8 cellular contexts compared by ENCODE assay signal in the genomic region with DNA sequence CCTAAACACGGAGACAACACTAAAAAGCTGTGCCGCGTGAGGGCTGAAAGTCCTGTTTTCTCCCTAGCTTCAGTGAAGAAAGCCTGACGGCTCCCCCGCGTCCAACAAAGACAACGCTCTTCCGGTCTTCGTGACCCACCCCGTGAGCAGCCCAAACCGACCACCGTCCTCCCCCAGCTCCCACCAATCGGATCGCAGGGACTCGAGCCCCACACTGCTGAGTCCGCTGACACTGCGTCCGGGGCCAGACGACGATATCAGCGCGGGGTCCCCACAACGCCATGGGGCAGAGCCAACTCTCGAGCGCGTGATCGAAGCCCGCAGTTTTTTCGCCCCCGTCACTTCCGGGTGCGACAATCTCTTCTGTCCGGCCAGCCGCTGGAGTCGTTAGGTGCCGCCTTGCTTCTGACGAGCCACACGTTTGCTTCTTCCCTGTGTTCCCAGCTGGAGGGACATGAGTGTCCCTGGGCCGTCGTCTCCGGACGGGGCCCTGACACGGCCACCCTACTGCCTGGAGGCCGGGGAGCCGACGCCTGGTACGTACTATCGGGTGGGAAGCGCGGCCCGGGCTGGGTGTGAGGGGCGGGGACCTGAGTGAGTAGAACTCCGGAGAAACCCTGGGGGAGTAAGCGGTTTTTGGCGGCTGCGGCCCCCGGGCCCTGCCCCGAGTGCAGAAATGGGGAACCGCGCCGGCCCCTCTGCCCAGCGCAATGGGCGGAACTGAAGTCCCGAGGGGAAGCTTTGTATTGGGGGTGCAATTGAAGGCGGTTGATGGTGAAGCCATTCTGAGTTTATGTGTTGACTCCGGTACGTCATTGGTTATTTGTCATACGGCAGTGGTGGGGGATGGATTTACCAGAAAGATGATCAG. TPM values are rescaled to one million over a fixed set of nuclear protein-coding genes. Genes with fewer than 3 reads are reported as not detected.
DNase-seq lines count a peak whose midpoint lies in the region; ATAC-seq, FAIRE-seq and TF ChIP-seq lines count a peak whose summit lies in the region.

A gene with protein sequence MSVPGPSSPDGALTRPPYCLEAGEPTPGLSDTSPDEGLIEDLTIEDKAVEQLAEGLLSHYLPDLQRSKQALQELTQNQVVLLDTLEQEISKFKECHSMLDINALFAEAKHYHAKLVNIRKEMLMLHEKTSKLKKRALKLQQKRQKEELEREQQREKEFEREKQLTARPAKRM (plus strand): TSS at position 390 of the 871 bp plus-strand sequence. CDS start 65 bp downstream, at position 455.

- no peaks in the 10 kb centered on the region for H3K9me3 Mint-ChIP-seq in T-helper 1 cell treated with Interleukin-12 subunit alpha and Interleukin-12 subunit beta and Interleukin-4 antibody, amounts not matched to agents 30 μg/mL and 1 μg/mL, for 36 hours

- ATAC-seq in HG02798 (IDR thresholded peaks at IDR 0.05; ENCODE audit: poor library complexity, unreplicated experiment) (peak; percentile 82), left ventricle myocardium superior (peak; percentile 94)

- TF ChIP-seq POLR2A in GM12892 (IDR thresholded peaks at IDR 0.05; ENCODE audit: low read depth, low read length) (peak; percentile 96), prostate gland (IDR thresholded peaks at IDR 0.05) (peak; percentile 52)

- DNase-seq in GM12892 (ENCODE audit: insufficient read length): peak; percentile 65
- peak; percentile 86 for DNase-seq in NCI-H1436 (lab: John Stamatoyannopoulos, UW)
- peak; percentile 54 to 95 (median 88) for DNase-seq in amygdala (lab: John Stamatoyannopoulos, UW)
- DNase-seq in left ventricle myocardium superior: peak; percentile 92
- DNase-seq in prostate gland (ENCODE audit: low spot score): peak; percentile 81

- H3K27ac ChIP-seq in prostate gland (peak within 1 kb of the TSS; percentile 98 to 99), urinary bladder (ENCODE audit: low read depth) (peak within 1 kb of the TSS; percentile 98)

- H3K36me3 Mint-ChIP-seq in T-helper 1 cell treated with Interleukin-12 subunit alpha and Interleukin-12 subunit beta and Interleukin-4 antibody, amounts not matched to agents 30 μg/mL and 1 μg/mL, for 36 hours (ENCODE audit: low read depth): no peaks in the 10 kb centered on the region

- H3K27ac Mint-ChIP-seq in T-helper 1 cell treated with Interleukin-12 subunit alpha and Interleukin-12 subunit beta and Interleukin-4 antibody, amounts not matched to agents 30 μg/mL and 1 μg/mL, for 36 hours: peak within 1 kb of the TSS; percentile 100

- FAIRE-seq in GM12892 (lab: Jason Lieb, UNC): peak; percentile 91

- H3K4me3 ChIP-seq in prostate gland: peak within 1 kb of the TSS; percentile 91 to 95
- H3K4me3 ChIP-seq in urinary bladder (ENCODE audit: low read depth, low read length): peak within 1 kb of the TSS; percentile 79

- intact Hi-C loops in left ventricle myocardium superior (cut with micrococcal nuclease) (no loop called here), prostate gland (cut with DNase I) (loop anchor here (1.0 to 10.0 kb wide), 3 partner anchors 65 to 422 kb away; a partner anchor contains a TSS)

- under 1% methylated on average over 68 of the region's 68 CpGs for WGBS in prostate gland
- under 1% methylated on average over 68 of the region's 68 CpGs for WGBS in urinary bladder

- no peak for TF ChIP-seq CTCF in prostate gland (IDR thresholded peaks at IDR 0.05)

- no peaks in the 10 kb centered on the region for H3K9me3 ChIP-seq in prostate gland

- no peaks in the 10 kb centered on the region for H3K27me3 ChIP-seq in prostate gland (replicated peaks; ENCODE audit: insufficient read depth)

- H3K4me3 Mint-ChIP-seq in T-helper 1 cell treated with Interleukin-12 subunit alpha and Interleukin-12 subunit beta and Interleukin-4 antibody, amounts not matched to agents 30 μg/mL and 1 μg/mL, for 36 hours: peak within 1 kb of the TSS; percentile 98

- no peaks in the 10 kb centered on the region for H3K36me3 ChIP-seq in prostate gland
- no peaks in the 10 kb centered on the region for H3K36me3 ChIP-seq in urinary bladder (ENCODE audit: insufficient read depth)

- peaks cover 4% of the 10 kb centered on the region for H3K27me3 Mint-ChIP-seq in T-helper 1 cell treated with Interleukin-12 subunit alpha and Interleukin-12 subunit beta and Interleukin-4 antibody, amounts not matched to agents 30 μg/mL and 1 μg/mL, for 36 hours (ENCODE audit: low read depth)

- H3K4me1 Mint-ChIP-seq in T-helper 1 cell treated with Interleukin-12 subunit alpha and Interleukin-12 subunit beta and Interleukin-4 antibody, amounts not matched to agents 30 μg/mL and 1 μg/mL, for 36 hours (ENCODE audit: low read depth): peaks cover 18% of the 10 kb centered on the region

- H3K4me1 ChIP-seq in prostate gland (replicated peaks): no peaks in the 10 kb centered on the region
- H3K4me1 ChIP-seq in urinary bladder (ENCODE audit: insufficient read depth): peaks cover 4% of the 10 kb centered on the region

RNA-seq across cellular contexts. Expression of the gene that starts here (rescaled TPM):
- 40.7 TPM for polyA plus RNA-seq in GM12892 (2012; ENCODE audit: missing spikeins)
- 23.6 TPM for total RNA-seq in left ventricle myocardium superior
- total RNA-seq in prostate gland: 10 to 100 TPM; 46.0 to 82.5 TPM
- total RNA-seq in urinary bladder: 83.9 TPM
- 38.9 TPM for polyA plus RNA-seq in urinary bladder

Comparison
In these comparisons a context has a peak if more than half of its experiments do, and no peak if none do; other contexts are left out.
1. Peak in every context shown above with its lines: DNase-seq, ATAC-seq, H3K4me3 ChIP-seq and H3K27ac ChIP-seq.